Comparison of ENCODE assay signal across 15 cellular contexts in the genomic region with DNA sequence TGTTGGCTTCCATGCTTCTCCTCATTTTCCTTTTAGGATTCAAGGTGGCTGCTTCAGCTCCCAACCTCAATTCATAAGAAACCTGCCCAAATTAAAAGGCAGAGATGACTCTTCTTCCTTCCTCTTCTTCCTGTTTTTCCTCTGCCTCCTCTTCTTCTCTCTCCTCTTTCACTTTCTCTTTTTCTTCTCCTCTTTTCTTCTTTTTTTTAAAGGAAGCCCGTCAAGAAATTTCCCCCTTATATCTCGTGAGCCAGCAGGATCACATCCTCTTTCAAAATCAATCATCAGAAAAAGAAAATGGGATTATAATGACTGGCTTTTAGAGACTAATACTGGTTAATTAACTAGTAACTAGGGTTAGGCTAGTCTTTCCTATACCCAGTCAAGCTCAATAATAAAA.
DNase-seq lines count a peak whose midpoint lies in the region; ATAC-seq, FAIRE-seq and TF ChIP-seq lines count a peak whose summit lies in the region.
"Had no signal": no experiment of that assay in that cellular context is flagged by ENCODE, and none has a peak within 500 bp of the region (broad histone marks: within the 10 kb centered on the region; RNA-seq: fewer than 3 reads in every experiment).

No MANE protein-coding gene starts in this region.

- no peak for TF ChIP-seq EP300 in esophagus muscularis mucosa (IDR thresholded peaks at IDR 0.05)

- no peaks in the 10 kb centered on the region for H3K4me1 ChIP-seq in naive thymus-derived CD4-positive, alpha-beta T cell (ENCODE audit: control insufficient read depth in 2 of 2, insufficient read depth in 2 of 2, low read length in 2 of 2)
- H3K4me1 ChIP-seq in esophagus muscularis mucosa: peaks cover 0 to 6% (median 0%) of the 10 kb centered on the region in 4 donors

- H3K9me3 Mint-ChIP-seq in activated CD8-positive, alpha-beta memory T cell treated with anti-CD3 and anti-CD28 coated beads, Interleukin-2, amount 10 ng/mL, durations not matched to agents 7 days and 5 days (ENCODE audit: low read depth): no peaks in the 10 kb centered on the region
- H3K9me3 Mint-ChIP-seq in T-cell: no peaks in the 10 kb centered on the region
- no peaks in the 10 kb centered on the region for H3K9me3 Mint-ChIP-seq in naive thymus-derived CD4-positive, alpha-beta T cell

- H3K36me3 ChIP-seq in naive thymus-derived CD4-positive, alpha-beta T cell (ENCODE audit: control insufficient read depth in 2 of 3, insufficient read depth in 3 of 3, low read length in 3 of 3): no peaks in the 10 kb centered on the region
- H3K36me3 ChIP-seq in esophagus muscularis mucosa: peaks cover 0 to 5% (median 1%) of the 10 kb centered on the region in 4 donors

- peak overlapping the region; percentile 62 for H3K27ac Mint-ChIP-seq in activated CD8-positive, alpha-beta memory T cell treated with anti-CD3 and anti-CD28 coated beads, Interleukin-2, amount 10 ng/mL, durations not matched to agents 7 days and 5 days
- H3K27ac Mint-ChIP-seq in T-cell: peak overlapping the region; percentile 36 to 77
- peak overlapping the region in 8 of 9 donors; percentile 14 to 79 (median 62) for H3K27ac Mint-ChIP-seq in naive thymus-derived CD4-positive, alpha-beta T cell

- POLR2A ChIA-PET in T-cell (lab: Charles Lee): no interaction called here
- POLR2A ChIA-PET in naive thymus-derived CD4-positive, alpha-beta T cell (lab: Charles Lee): no interaction called here

- no peaks in the 10 kb centered on the region for H3K27me3 Mint-ChIP-seq in activated CD8-positive, alpha-beta memory T cell treated with anti-CD3 and anti-CD28 coated beads, Interleukin-2, amount 10 ng/mL, durations not matched to agents 7 days and 5 days
- H3K27me3 Mint-ChIP-seq in T-cell: no peaks in the 10 kb centered on the region
- H3K27me3 Mint-ChIP-seq in naive thymus-derived CD4-positive, alpha-beta T cell: no peaks in the 10 kb centered on the region

- TF ChIP-seq POLR2A in GM12891 (IDR thresholded peaks at IDR 0.05; ENCODE audit: low read depth, low read length) (no peak), esophagus muscularis mucosa (IDR thresholded peaks at IDR 0.05; ENCODE audit: low read depth) (no peak)

- DNase-seq in activated CD8-positive, alpha-beta memory T cell treated with anti-CD3 and anti-CD28 coated beads, Interleukin-2, amount 10 ng/mL, durations not matched to agents 7 days and 5 days: no peak
- no peak for DNase-seq in activated CD8-positive, alpha-beta memory T cell treated with anti-CD3 and anti-CD28 coated beads, Interleukin-2, amount 50 U/mL, for 4 hours
- DNase-seq in GM12891 (ENCODE audit: insufficient read length, low spot score) (no peak), T-cell (no peak), NCI-H524 treated with DMSO at 0.1 percent for 48 hours (lab: John Stamatoyannopoulos, UW) (no peak), esophagus muscularis mucosa (ENCODE audit: extremely low spot score) (no peak)
- no peak for DNase-seq in naive thymus-derived CD4-positive, alpha-beta T cell
- DNase-seq in stimulated activated CD4-positive, alpha-beta T cell treated with anti-CD3 and anti-CD28 coated beads, Interleukin-12 subunit alpha, Interleukin-12 subunit beta, amount 100 ng/mL, for 4 hours: no peak
- DNase-seq: activated CD4-positive, alpha-beta T cell treated with anti-CD3 and anti-CD28 coated beads for 48 hours; activated naive CD4-positive, alpha-beta T cell treated with Interleukin-2 at 50 U/mL for 16 hours; central memory CD4-positive, alpha-beta T cell; HCEC 1CT; IMR-90; NCI-H1436 had no signal

- ATAC-seq in activated CD8-positive, alpha-beta memory T cell treated with anti-CD3 and anti-CD28 coated beads, Interleukin-2, amount 10 ng/mL, durations not matched to agents 7 days and 5 days: no peak
- ATAC-seq in T-cell (replicated peaks in 1 of 4): no peak
- no peak for ATAC-seq in naive thymus-derived CD4-positive, alpha-beta T cell

- peak overlapping the region; percentile 48 for H3K4me3 Mint-ChIP-seq in activated CD8-positive, alpha-beta memory T cell treated with anti-CD3 and anti-CD28 coated beads, Interleukin-2, amount 10 ng/mL, durations not matched to agents 7 days and 5 days
- peak overlapping the region in 2 of 3 donors; percentile 14 to 18 for H3K4me3 Mint-ChIP-seq in T-cell
- peak overlapping the region in 9 of 10 donors; percentile 6 to 71 (median 64) for H3K4me3 Mint-ChIP-seq in naive thymus-derived CD4-positive, alpha-beta T cell

- H3K36me3 Mint-ChIP-seq in activated CD8-positive, alpha-beta memory T cell treated with anti-CD3 and anti-CD28 coated beads, Interleukin-2, amount 10 ng/mL, durations not matched to agents 7 days and 5 days: no peaks in the 10 kb centered on the region
- H3K36me3 Mint-ChIP-seq in T-cell: no peaks in the 10 kb centered on the region
- peaks cover 0 to 4% (median 0%) of the 10 kb centered on the region in 5 donors for H3K36me3 Mint-ChIP-seq in naive thymus-derived CD4-positive, alpha-beta T cell

- no peak for TF ChIP-seq CTCF in esophagus muscularis mucosa (IDR thresholded peaks at IDR 0.05)

- no peaks in the 10 kb centered on the region for H3K27me3 ChIP-seq in naive thymus-derived CD4-positive, alpha-beta T cell (ENCODE audit: control insufficient read depth in 2 of 2, insufficient read depth in 2 of 2, low read length in 2 of 2)
- H3K27me3 ChIP-seq in esophagus muscularis mucosa: no peaks in the 10 kb centered on the region

- WGBS in esophagus muscularis mucosa: 47% methylated on average over 2 of the region's 2 CpGs

- no peak overlapping the region for H3K4me3 ChIP-seq in naive thymus-derived CD4-positive, alpha-beta T cell (ENCODE audit: low read length)
- H3K4me3 ChIP-seq in esophagus muscularis mucosa: peak overlapping the region in 1 of 4 donors; percentile 8

- intact Hi-C loops in naive thymus-derived CD4-positive, alpha-beta T cell (cut with micrococcal nuclease): loop anchor here in 1 of 2 donors (5.0 to 10.0 kb wide), 3 partner anchors 220 to 1618 kb away; partner anchors contain the start of gene NBEA
- intact Hi-C loops in esophagus muscularis mucosa (cut with DNase I): loop anchor here (5.0 kb wide), 1 partner anchor 1230 kb away; no protein-coding TSS in a partner anchor

- CTCF ChIA-PET in activated CD8-positive, alpha-beta memory T cell treated with anti-CD3 and anti-CD28 coated beads, Interleukin-2, amount 10 ng/mL, durations not matched to agents 7 days and 5 days (lab: Charles Lee): no interaction called here
- CTCF ChIA-PET in T-cell (lab: Charles Lee): no interaction called here
- CTCF ChIA-PET in naive thymus-derived CD4-positive, alpha-beta T cell (lab: Charles Lee): no interaction called here

- peaks cover 8% of the 10 kb centered on the region for H3K4me1 Mint-ChIP-seq in activated CD8-positive, alpha-beta memory T cell treated with anti-CD3 and anti-CD28 coated beads, Interleukin-2, amount 10 ng/mL, durations not matched to agents 7 days and 5 days
- H3K4me1 Mint-ChIP-seq in T-cell: peaks cover 6 to 9% (median 7%) of the 10 kb centered on the region in 3 donors
- peaks cover 5 to 19% (median 9%) of the 10 kb centered on the region in 7 donors for H3K4me1 Mint-ChIP-seq in naive thymus-derived CD4-positive, alpha-beta T cell

- no peaks in the 10 kb centered on the region for H3K9me3 ChIP-seq in naive thymus-derived CD4-positive, alpha-beta T cell (ENCODE audit: control insufficient read depth in 2 of 3, low read length in 3 of 3)
- no peaks in the 10 kb centered on the region for H3K9me3 ChIP-seq in esophagus muscularis mucosa

- FAIRE-seq in GM12891 (lab: Jason Lieb, UNC): no peak
- FAIRE-seq: islet of Langerhans had no signal

- H3K27ac ChIP-seq in naive thymus-derived CD4-positive, alpha-beta T cell (ENCODE audit: low read depth, low read length): peak overlapping the region; percentile 18
- no peak overlapping the region for H3K27ac ChIP-seq in esophagus muscularis mucosa (replicated peaks in 1 of 4)

TF ChIP-seq in GM12891, 5 proteins besides CTCF, POLR2A, EP300 and RAD21:
- TF ChIP-seq POU2F2 (IDR thresholded peaks at IDR 0.05; ENCODE audit: low read depth, low read length) (no peak), TAF1 (IDR thresholded peaks at IDR 0.05; ENCODE audit: low read depth, low read length) (no peak), SPI1 (IDR thresholded peaks at IDR 0.05; ENCODE audit: low read depth, low read length) (peak; percentile 65)
